ENCODE assay signal across 1 cellular context in the genomic region with DNA sequence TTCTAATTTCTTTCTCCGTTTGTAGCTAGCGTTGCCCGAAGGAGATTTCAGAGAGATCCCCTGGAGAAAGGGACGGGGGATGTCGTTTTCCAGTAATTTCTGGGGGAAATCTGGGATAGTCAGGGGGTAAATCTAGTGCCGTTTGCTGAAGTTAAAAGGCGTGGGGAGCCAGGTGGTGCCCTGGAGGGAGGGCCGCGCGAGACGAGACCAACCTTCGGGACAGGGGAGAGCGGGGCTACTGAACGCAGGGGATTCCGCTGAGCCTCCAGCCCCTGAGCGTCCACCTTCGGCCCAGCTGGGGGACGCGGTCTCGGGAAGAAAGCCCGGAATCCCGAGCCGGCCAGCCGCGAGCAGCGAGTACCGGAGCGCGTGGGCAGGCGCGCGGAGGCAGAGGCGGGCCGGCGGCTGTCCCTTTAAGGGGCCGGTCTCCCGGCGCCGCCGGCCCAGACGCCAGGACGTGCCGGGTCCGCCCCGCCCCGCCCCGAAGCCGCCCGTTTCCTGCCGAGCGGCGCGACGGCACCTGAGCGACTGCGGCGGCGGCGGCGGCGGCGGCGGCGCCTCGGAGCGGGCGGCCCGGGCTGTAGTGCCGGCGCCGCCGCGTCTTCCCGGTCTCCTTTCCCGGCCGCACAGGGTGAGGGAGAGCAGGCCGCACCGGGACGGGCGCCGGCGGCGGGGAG.
TF ChIP-seq lines count a peak whose summit lies in the region.

KTN1 (plus strand) TSS at position 484 of the 677 bp plus-strand sequence. CDS start 31,842 bp downstream, outside the sequence.

TF ChIP-seq in HepG2, 621 proteins besides CTCF, POLR2A, EP300 and RAD21 (continued from another document and continues in another):
- peak; percentile 23; the same call in 1 of the 2 replicates for TF ChIP-seq PATZ1 (CRISPR knock-in tag; IDR thresholded peaks at IDR 0.05)
- 0 out of 2 replicates have a peak, but pooled peaks have one; percentile 20 for TF ChIP-seq GATAD1 (CRISPR knock-in tag; IDR thresholded peaks at IDR 0.05)
- TF ChIP-seq ARID5B (CRISPR knock-in tag; IDR thresholded peaks at IDR 0.05): peak; percentile 43
- no peak for TF ChIP-seq ZNF776 (CRISPR knock-in tag; IDR thresholded peaks at IDR 0.05)
- TF ChIP-seq ZNF556 (CRISPR knock-in tag; IDR thresholded peaks at IDR 0.05; ENCODE audit: borderline replicate concordance): no peak
- TF ChIP-seq TBX2 (CRISPR knock-in tag; IDR thresholded peaks at IDR 0.05; ENCODE audit: borderline replicate concordance): 0 out of 2 replicates have a peak, but pooled peaks have one; percentile 12
- TF ChIP-seq TFDP1 (CRISPR knock-in tag; IDR thresholded peaks at IDR 0.05; ENCODE audit: borderline replicate concordance): peak; percentile 27; the same call in 1 of the 2 replicates
- TF ChIP-seq HMG20A (CRISPR knock-in tag; IDR thresholded peaks at IDR 0.05; ENCODE audit: borderline replicate concordance): no peak
- no peak for TF ChIP-seq PHF5A (CRISPR knock-in tag; IDR thresholded peaks at IDR 0.05; ENCODE audit: low read depth, unreplicated experiment)
- peak; percentile 60; the same call in 1 of the 2 replicates for TF ChIP-seq TFAP4 (IDR thresholded peaks at IDR 0.05; ENCODE audit: borderline replicate concordance, low read depth)
- no peak for TF ChIP-seq ZBTB21 (CRISPR knock-in tag; IDR thresholded peaks at IDR 0.05)
- TF ChIP-seq ZFYVE20 (CRISPR knock-in tag; IDR thresholded peaks at IDR 0.05; ENCODE audit: borderline replicate concordance, low read depth): no peak
- peak; percentile 64 for TF ChIP-seq ASH2L (IDR thresholded peaks at IDR 0.05; ENCODE audit: insufficient read length, low read depth, low read length)
- peak; percentile 90 for TF ChIP-seq MYC (CRISPR knock-in tag; IDR thresholded peaks at IDR 0.05; ENCODE audit: borderline replicate concordance)
- TF ChIP-seq ZNF225 (CRISPR knock-in tag; IDR thresholded peaks at IDR 0.05): no peak
- no peak for TF ChIP-seq SMAD9 (CRISPR knock-in tag; IDR thresholded peaks at IDR 0.05)
- TF ChIP-seq ZNF639 (CRISPR knock-in tag; conservative IDR thresholded peaks at IDR 0.05): peak; percentile 72; the same call in 1 of the 2 replicates
- no peak for TF ChIP-seq FOXP1 (IDR thresholded peaks at IDR 0.05)
- no peak for TF ChIP-seq FOXP1 (CRISPR knock-in tag; IDR thresholded peaks at IDR 0.05)
- no peak for TF ChIP-seq ZNF329 (CRISPR knock-in tag; IDR thresholded peaks at IDR 0.05; ENCODE audit: low read depth)
- TF ChIP-seq ARID3A (IDR thresholded peaks at IDR 0.05; ENCODE audit: low read depth, low read length): peak; percentile 14; the same call in 1 of the 2 replicates
- TF ChIP-seq MIXL1 (CRISPR knock-in tag; IDR thresholded peaks at IDR 0.05): no peak
- TF ChIP-seq ZNF260 (CRISPR knock-in tag; IDR thresholded peaks at IDR 0.05; ENCODE audit: borderline replicate concordance, low read depth): no peak
- TF ChIP-seq SRSF9 (IDR thresholded peaks at IDR 0.05; ENCODE audit: borderline replicate concordance, insufficient read depth, low read depth, low read length, poor library complexity, severe bottlenecking): no peak
- peak; percentile 22; the same call in 1 of the 2 replicates for TF ChIP-seq BORCS8-MEF2B (CRISPR knock-in tag; IDR thresholded peaks at IDR 0.05)
- TF ChIP-seq MYNN (CRISPR knock-in tag; IDR thresholded peaks at IDR 0.05; ENCODE audit: low read depth): no peak
- no peak for TF ChIP-seq ZFP36L2 (CRISPR knock-in tag; IDR thresholded peaks at IDR 0.05)
- TF ChIP-seq ATF1 (CRISPR knock-in tag; IDR thresholded peaks at IDR 0.05): no peak
- peak; percentile 44; the same call in 1 of the 2 replicates for TF ChIP-seq ZIK1 (CRISPR knock-in tag; IDR thresholded peaks at IDR 0.05; ENCODE audit: borderline replicate concordance, low read depth)
- TF ChIP-seq RFX1 (IDR thresholded peaks at IDR 0.05): no peak
- peak; percentile 47; the same call in 1 of the 2 replicates for TF ChIP-seq ZBTB7B (CRISPR knock-in tag; IDR thresholded peaks at IDR 0.05)
- no peak for TF ChIP-seq ZNF773 (CRISPR knock-in tag; IDR thresholded peaks at IDR 0.05; ENCODE audit: borderline replicate concordance)
- no peak for TF ChIP-seq NR2F1 (CRISPR knock-in tag; IDR thresholded peaks at IDR 0.05)
- TF ChIP-seq SP2 (CRISPR knock-in tag; IDR thresholded peaks at IDR 0.05): no peak
- 0 out of 2 replicates have a peak, but pooled peaks have one; percentile 65 for TF ChIP-seq ZMYM3 (CRISPR knock-in tag; IDR thresholded peaks at IDR 0.05)
- TF ChIP-seq POGZ (CRISPR knock-in tag; IDR thresholded peaks at IDR 0.05): no peak
- no peak for TF ChIP-seq PTBP1 (IDR thresholded peaks at IDR 0.05; ENCODE audit: low read depth, low read length, poor library complexity, severe bottlenecking)
- no peak for TF ChIP-seq CHCHD3 (CRISPR knock-in tag; IDR thresholded peaks at IDR 0.05)
- no peak; the same call in 1 of the 2 replicates for TF ChIP-seq ZNF777 (CRISPR knock-in tag; IDR thresholded peaks at IDR 0.05)
- no peak for TF ChIP-seq ZNF451 (CRISPR knock-in tag; IDR thresholded peaks at IDR 0.05)
- TF ChIP-seq ZNF274 (CRISPR knock-in tag; IDR thresholded peaks at IDR 0.05): peak; percentile 64; the same call in 1 of the 2 replicates
- no peak for TF ChIP-seq SRF (IDR thresholded peaks at IDR 0.05; ENCODE audit: low read depth, low read length)
- no peak for TF ChIP-seq FOSL2 (CRISPR knock-in tag; IDR thresholded peaks at IDR 0.05)
- no peak for TF ChIP-seq ZNF12 (CRISPR knock-in tag; IDR thresholded peaks at IDR 0.05)
- TF ChIP-seq MIER2 (CRISPR knock-in tag; IDR thresholded peaks at IDR 0.05): no peak
- TF ChIP-seq MAF1 (CRISPR knock-in tag; IDR thresholded peaks at IDR 0.05; ENCODE audit: borderline replicate concordance): no peak
- TF ChIP-seq SOX5 (CRISPR knock-in tag; IDR thresholded peaks at IDR 0.05; ENCODE audit: borderline replicate concordance): no peak; the same call in 1 of the 2 replicates
- TF ChIP-seq HNF1A (IDR thresholded peaks at IDR 0.05; ENCODE audit: low read depth): no peak
- TF ChIP-seq HNF1A (CRISPR knock-in tag; IDR thresholded peaks at IDR 0.05; ENCODE audit: borderline replicate concordance): no peak
- TF ChIP-seq NPAS2 (CRISPR knock-in tag; IDR thresholded peaks at IDR 0.05; ENCODE audit: borderline replicate concordance): no peak
- TF ChIP-seq MAFF (IDR thresholded peaks at IDR 0.05; ENCODE audit: low read depth, low read length): no peak
- peak; percentile 46 for TF ChIP-seq KAT7 (CRISPR knock-in tag; IDR thresholded peaks at IDR 0.05; ENCODE audit: borderline replicate concordance)
- TF ChIP-seq RAD51 (IDR thresholded peaks at IDR 0.05; ENCODE audit: borderline replicate concordance): no peak
- no peak for TF ChIP-seq ZNF335 (CRISPR knock-in tag; IDR thresholded peaks at IDR 0.05)
